ENCODE assay signal across 25 cellular contexts in genomic region chr5:178392998-178393397, GRCh38.
DNase-seq lines count a peak whose midpoint lies in the region; ATAC-seq and TF ChIP-seq lines count a peak whose summit lies in the region.
"Had no signal": no experiment of that assay in that cellular context is flagged by ENCODE, and none has a peak within 500 bp of the region (broad histone marks: within the 10 kb centered on the region; RNA-seq: fewer than 3 reads in every experiment).

No MANE protein-coding gene starts in this region.

- TF ChIP-seq CTCF in chondrocyte (IDR thresholded peaks at IDR 0.05): no peak

- no peaks in the 10 kb centered on the region for H3K9me3 ChIP-seq in T-helper 17 cell (ENCODE audit: control insufficient read depth, low read length, poor library complexity, severe bottlenecking)
- H3K9me3 ChIP-seq: prostate gland, SJCRH30 had no signal

- H3K36me3 Mint-ChIP-seq in chondrocyte (ENCODE audit: low read depth): no peaks in the 10 kb centered on the region
- H3K36me3 Mint-ChIP-seq in natural killer cell treated with Interleukin-12 subunit alpha and Interleukin-12 subunit beta and Interleukin-15 and Interleukin-18, amount 100 ng/mL, for 72 hours: no peaks in the 10 kb centered on the region
- peaks cover 2% of the 10 kb centered on the region for H3K36me3 Mint-ChIP-seq in T-helper 17 cell (ENCODE audit: low read depth)
- H3K36me3 Mint-ChIP-seq: CD8-positive, alpha-beta memory T cell had no signal

- H3K27ac Mint-ChIP-seq in chondrocyte (ENCODE audit: unreplicated experiment) (no peak overlapping the region), T-helper 17 cell (no peak overlapping the region)
- no peak overlapping the region for H3K27ac Mint-ChIP-seq in natural killer cell treated with Interleukin-12 subunit alpha and Interleukin-12 subunit beta and Interleukin-15 and Interleukin-18, amount 100 ng/mL, for 72 hours
- H3K27ac Mint-ChIP-seq: activated B cell treated with CpG ODN at 0.5 μM for 24 hours; activated naive CD4-positive, alpha-beta T cell treated with anti-CD3 and anti-CD28 coated beads for 36 hours; CD8-positive, alpha-beta memory T cell; stimulated activated naive CD8-positive, alpha-beta T cell treated with anti-CD3 and anti-CD28 coated beads, Interleukin-15, Interleukin-2, amounts not matched to agents 100 ng/mL and 50 ng/mL, for 24 hours had no signal

- no peaks in the 10 kb centered on the region for H3K9me3 Mint-ChIP-seq in chondrocyte (ENCODE audit: low read depth)
- H3K9me3 Mint-ChIP-seq in natural killer cell treated with Interleukin-12 subunit alpha and Interleukin-12 subunit beta and Interleukin-15 and Interleukin-18, amount 100 ng/mL, for 72 hours: no peaks in the 10 kb centered on the region
- H3K9me3 Mint-ChIP-seq: activated B cell treated with CpG ODN at 0.5 μM for 24 hours; activated naive CD4-positive, alpha-beta T cell treated with anti-CD3 and anti-CD28 coated beads for 36 hours; CD8-positive, alpha-beta memory T cell; stimulated activated naive CD8-positive, alpha-beta T cell treated with anti-CD3 and anti-CD28 coated beads, Interleukin-15, Interleukin-2, amounts not matched to agents 100 ng/mL and 50 ng/mL, for 24 hours had no signal

- H3K4me3 Mint-ChIP-seq in chondrocyte (ENCODE audit: unreplicated experiment): no peak overlapping the region
- H3K4me3 Mint-ChIP-seq in natural killer cell treated with Interleukin-12 subunit alpha and Interleukin-12 subunit beta and Interleukin-15 and Interleukin-18, amount 100 ng/mL, for 72 hours: no peak overlapping the region
- H3K4me3 Mint-ChIP-seq in T-helper 17 cell: no peak overlapping the region
- H3K4me3 Mint-ChIP-seq: activated B cell treated with CpG ODN at 0.5 μM for 24 hours; activated naive CD4-positive, alpha-beta T cell treated with anti-CD3 and anti-CD28 coated beads for 36 hours; CD8-positive, alpha-beta memory T cell; stimulated activated naive CD8-positive, alpha-beta T cell treated with anti-CD3 and anti-CD28 coated beads, Interleukin-15, Interleukin-2, amounts not matched to agents 100 ng/mL and 50 ng/mL, for 24 hours had no signal

- ATAC-seq in natural killer cell treated with Interleukin-12 subunit alpha and Interleukin-12 subunit beta and Interleukin-15 and Interleukin-18, amount 100 ng/mL, for 72 hours: no peak
- ATAC-seq in T-helper 17 cell: no peak
- no peak for ATAC-seq in GM19351 (IDR thresholded peaks at IDR 0.05; ENCODE audit: unreplicated experiment)

- peaks cover 23% of the 10 kb centered on the region for H3K27me3 Mint-ChIP-seq in chondrocyte (ENCODE audit: low read depth)
- peaks cover 7 to 12% of the 10 kb centered on the region in 2 donors for H3K27me3 Mint-ChIP-seq in natural killer cell treated with Interleukin-12 subunit alpha and Interleukin-12 subunit beta and Interleukin-15 and Interleukin-18, amount 100 ng/mL, for 72 hours
- H3K27me3 Mint-ChIP-seq in T-helper 17 cell: peaks cover 72% of the 10 kb centered on the region
- H3K27me3 Mint-ChIP-seq: stimulated activated naive CD8-positive, alpha-beta T cell treated with anti-CD3 and anti-CD28 coated beads, Interleukin-15, Interleukin-2, amounts not matched to agents 100 ng/mL and 50 ng/mL, for 24 hours had no signal

- H3K4me1 Mint-ChIP-seq in chondrocyte (ENCODE audit: low read depth) (no peaks in the 10 kb centered on the region), T-helper 17 cell (no peaks in the 10 kb centered on the region)
- no peaks in the 10 kb centered on the region for H3K4me1 Mint-ChIP-seq in natural killer cell treated with Interleukin-12 subunit alpha and Interleukin-12 subunit beta and Interleukin-15 and Interleukin-18, amount 100 ng/mL, for 72 hours (ENCODE audit: low read depth in 2 of 2)
- H3K4me1 Mint-ChIP-seq: activated B cell treated with CpG ODN at 0.5 μM for 24 hours; CD8-positive, alpha-beta memory T cell had no signal

- DNase-seq in CD1c-positive myeloid dendritic cell (ENCODE audit: extremely low spot score) (peak; percentile 73), MV-4-11 (lab: John Stamatoyannopoulos, UW) (peak; percentile 92), chondrocyte (ENCODE audit: low spot score) (peak; percentile 37), T-helper 17 cell (no peak), OCI-M2 (lab: John Stamatoyannopoulos, UW; ENCODE audit: unreplicated experiment) (no peak), HT-29 (ENCODE audit: low spot score) (no peak)
- DNase-seq in natural killer cell treated with Interleukin-12 subunit alpha and Interleukin-12 subunit beta and Interleukin-15 and Interleukin-18, amount 100 ng/mL, for 72 hours (ENCODE audit: low spot score): peak; percentile 41
- DNase-seq: activated B cell treated with CpG ODN at 0.5 μM for 24 hours; activated CD4-positive, alpha-beta T cell treated with anti-CD3 and anti-CD28 coated beads, Interleukin-2, amount 50 U/mL, for 48 hours; activated naive CD4-positive, alpha-beta T cell treated with anti-CD3 and anti-CD28 coated beads for 36 hours; activated T-cell treated with anti-CD3 and anti-CD28 coated beads for 4 hours; caudate nucleus; CD8-positive, alpha-beta memory T cell; DMS79; foreskin melanocyte; mesendoderm; NCI-H2107; NCI-H510A treated with DMSO at 0.1 percent for 48 hours; SJCRH30; small intestine; stimulated activated CD4-positive, alpha-beta T cell treated with anti-CD3 and anti-CD28 coated beads, Interleukin-2, amount 100 ng/mL, for 48 hours; T-helper 2 cell had no signal

Comparison
In these comparisons a context has a peak if more than half of its experiments do, and no peak if none do; other contexts are left out.
1. DNase-seq: peak in CD1c-positive myeloid dendritic cell (single experiment), MV-4-11 (single experiment), chondrocyte (single experiment) and natural killer cell treated with Interleukin-12 subunit alpha and Interleukin-12 subunit beta and Interleukin-15 and Interleukin-18, amount 100 ng/mL, for 72 hours (single experiment); none in T-helper 17 cell (0 of 3), OCI-M2 (single experiment) and HT-29 (single experiment).